Comparison of ENCODE assay signal across 16 cellular contexts in the genomic region with DNA sequence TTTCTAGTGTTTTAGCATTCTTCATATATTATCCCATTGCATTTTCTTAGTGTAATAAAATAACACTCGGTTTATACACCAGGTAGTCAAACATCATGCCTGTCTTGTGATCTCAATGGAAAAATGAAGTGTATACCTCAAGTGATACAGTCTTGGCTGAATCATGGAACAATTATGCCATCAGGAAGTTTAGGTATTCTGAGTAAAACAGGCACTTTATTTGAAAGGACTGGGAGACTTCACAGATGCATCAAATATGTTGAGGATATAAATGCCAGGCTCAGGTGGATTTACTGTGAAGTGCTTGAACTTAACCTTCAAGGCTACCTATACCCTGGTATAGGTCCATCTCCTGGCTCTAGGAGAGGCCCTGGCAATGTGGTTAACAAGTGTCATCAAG. TPM values are rescaled to one million over a fixed set of nuclear protein-coding genes. Genes with fewer than 3 reads are reported as not detected.
DNase-seq lines count a peak whose midpoint lies in the region; ATAC-seq and TF ChIP-seq lines count a peak whose summit lies in the region.
"Had no signal": no experiment of that assay in that cellular context is flagged by ENCODE, and none has a peak within 500 bp of the region (broad histone marks: within the 10 kb centered on the region; RNA-seq: fewer than 3 reads in every experiment).

No MANE protein-coding gene starts in this region.

- H3K4me1 Mint-ChIP-seq in T-helper 1 cell treated with Interleukin-12 subunit alpha and Interleukin-12 subunit beta and Interleukin-4 antibody, amounts not matched to agents 30 μg/mL and 1 μg/mL, for 36 hours (ENCODE audit: low read depth), result peaks cover 82% of the 10 kb centered on the region
- H3K4me1 Mint-ChIP-seq in central memory CD8-positive, alpha-beta T cell, result peaks cover 99% of the 10 kb centered on the region

- ATAC-seq in central memory CD8-positive, alpha-beta T cell (replicated peaks; ENCODE audit: extremely low read depth, poor library complexity, severe bottlenecking), result no peak

- no peaks in the 10 kb centered on the region for H3K9me3 Mint-ChIP-seq in T-helper 1 cell treated with Interleukin-12 subunit alpha and Interleukin-12 subunit beta and Interleukin-4 antibody, amounts not matched to agents 30 μg/mL and 1 μg/mL, for 36 hours
- no peaks in the 10 kb centered on the region for H3K9me3 Mint-ChIP-seq in central memory CD8-positive, alpha-beta T cell

- no peak overlapping the region for H3K4me3 ChIP-seq in neutrophil (ENCODE audit: low read depth in 1 of 2, low read length in 1 of 2)
- H3K4me3 ChIP-seq: SK-N-MC, upper lobe of left lung had no signal

- H3K27ac ChIP-seq in neutrophil, result peak overlapping the region; percentile 63
- H3K27ac ChIP-seq: SK-N-MC had no signal

- TF ChIP-seq CTCF in neutrophil (IDR thresholded peaks at IDR 0.05), result no peak

- H3K4me3 Mint-ChIP-seq in T-helper 1 cell treated with Interleukin-12 subunit alpha and Interleukin-12 subunit beta and Interleukin-4 antibody, amounts not matched to agents 30 μg/mL and 1 μg/mL, for 36 hours, result peak overlapping the region; percentile 41
- peak overlapping the region; percentile 95 for H3K4me3 Mint-ChIP-seq in central memory CD8-positive, alpha-beta T cell

- H3K27me3 Mint-ChIP-seq in T-helper 1 cell treated with Interleukin-12 subunit alpha and Interleukin-12 subunit beta and Interleukin-4 antibody, amounts not matched to agents 30 μg/mL and 1 μg/mL, for 36 hours (ENCODE audit: low read depth), result no peaks in the 10 kb centered on the region
- no peaks in the 10 kb centered on the region for H3K27me3 Mint-ChIP-seq in central memory CD8-positive, alpha-beta T cell

- H3K27me3 ChIP-seq in neutrophil, result no peaks in the 10 kb centered on the region
- H3K27me3 ChIP-seq: upper lobe of left lung had no signal

- DNase-seq in T-helper 1 cell (no peak), M059J (ENCODE audit: low read depth) (peak; percentile 53), NCI-H128 (lab: John Stamatoyannopoulos, UW; ENCODE audit: unreplicated experiment) (no peak), glomerular visceral epithelial cell (ENCODE audit: extremely low spot score) (no peak), amniotic stem cell (lab: John Stamatoyannopoulos, UW) (no peak)
- DNase-seq in central memory CD8-positive, alpha-beta T cell (ENCODE audit: low spot score in 2 of 2), result no peak
- DNase-seq: anterior cingulate cortex; glutamatergic neuron; KG1; NCI-H2029 treated with DMSO at 0.1 percent for 48 hours; NK-92 treated with Interleukin-12 subunit alpha and Interleukin-12 subunit beta, amount 100 ng/mL, for 24 hours; nucleus accumbens; upper lobe of left lung had no signal

- peaks cover 21% of the 10 kb centered on the region for H3K36me3 Mint-ChIP-seq in T-helper 1 cell treated with Interleukin-12 subunit alpha and Interleukin-12 subunit beta and Interleukin-4 antibody, amounts not matched to agents 30 μg/mL and 1 μg/mL, for 36 hours (ENCODE audit: low read depth)
- H3K36me3 Mint-ChIP-seq in central memory CD8-positive, alpha-beta T cell (ENCODE audit: insufficient read depth), result peaks cover 17% of the 10 kb centered on the region

- H3K36me3 ChIP-seq in neutrophil, result peaks cover 19% of the 10 kb centered on the region

- H3K4me1 ChIP-seq in neutrophil (ENCODE audit: control insufficient read depth in 1 of 2, insufficient read depth in 1 of 2, low read depth in 1 of 2, low read length in 1 of 2), result peaks cover 87 to 98% of the 10 kb centered on the region in 2 experiments

- no peaks in the 10 kb centered on the region for H3K9me3 ChIP-seq in neutrophil
- H3K9me3 ChIP-seq: upper lobe of left lung had no signal

- H3K27ac Mint-ChIP-seq in T-helper 1 cell treated with Interleukin-12 subunit alpha and Interleukin-12 subunit beta and Interleukin-4 antibody, amounts not matched to agents 30 μg/mL and 1 μg/mL, for 36 hours, result peak overlapping the region; percentile 83
- H3K27ac Mint-ChIP-seq in central memory CD8-positive, alpha-beta T cell (ENCODE audit: low read depth), result peak overlapping the region; percentile 52

RNA-seq across cellular contexts. Expression of gene TGFBR2, which starts 8.5 kb away (rescaled TPM):
- 21.2 and 27.1 TPM in 2 replicates for total RNA-seq in M059J (2014; rRNA removed; shearing (Covaris generic))
